Comparison of ENCODE assay signal across 8 cellular contexts in genomic region chr12:126784328-126784921, GRCh38.
A peak's percentile ranks its signal among the peaks of the same experiment; 100 is the strongest.
DNase-seq lines count a peak whose midpoint lies in the region; ATAC-seq and TF ChIP-seq lines count a peak whose summit lies in the region.

No MANE protein-coding gene starts in this region.

- H3K4me1 ChIP-seq in testis, result no peaks in the 10 kb centered on the region

- ATAC-seq in activated T-helper 17 cell treated with anti-CD3 and anti-CD28 coated beads, Interleukin-2, amount 50 U/mL, for 72 hours (replicated peaks), result peak; percentile 52
- no peak for ATAC-seq in GM21825 (IDR thresholded peaks at IDR 0.05; ENCODE audit: unreplicated experiment)

- DNase-seq in A172 (ENCODE audit: low spot score) (peak; percentile 53), GM12864 (ENCODE audit: low read depth) (no peak), NCI-H526 (lab: John Stamatoyannopoulos, UW) (peak; percentile 6 to 77), iris pigment epithelial cell (ENCODE audit: low read depth) (peak; percentile 24), testis (peak; percentile 81), osteocyte (ENCODE audit: extremely low spot score, unreplicated experiment) (no peak)

- peaks cover 14% of the 10 kb centered on the region for H3K4me1 Mint-ChIP-seq in activated T-helper 17 cell treated with anti-CD3 and anti-CD28 coated beads, Interleukin-2, amount 50 U/mL, for 72 hours
- H3K4me1 Mint-ChIP-seq in osteocyte (ENCODE audit: unreplicated experiment), result no peaks in the 10 kb centered on the region

- no peaks in the 10 kb centered on the region for H3K9me3 ChIP-seq in testis

- no peak overlapping the region for H3K4me3 Mint-ChIP-seq in activated T-helper 17 cell treated with anti-CD3 and anti-CD28 coated beads, Interleukin-2, amount 50 U/mL, for 72 hours
- H3K4me3 Mint-ChIP-seq in osteocyte (ENCODE audit: unreplicated experiment), result no peak overlapping the region

- TF ChIP-seq POLR2A in testis (IDR thresholded peaks at IDR 0.05), result no peak

- TF ChIP-seq CTCF in GM12864 (IDR thresholded peaks at IDR 0.05; ENCODE audit: low read depth, low read length, missing control alignments), result peak; percentile 28
- TF ChIP-seq CTCF in testis (IDR thresholded peaks at IDR 0.05), result peak; percentile 34 to 57 (median 39)
- TF ChIP-seq CTCF in osteocyte (IDR thresholded peaks at IDR 0.05), result no peak

- no peaks in the 10 kb centered on the region for H3K36me3 Mint-ChIP-seq in activated T-helper 17 cell treated with anti-CD3 and anti-CD28 coated beads, Interleukin-2, amount 50 U/mL, for 72 hours (ENCODE audit: low read depth)
- no peaks in the 10 kb centered on the region for H3K36me3 Mint-ChIP-seq in osteocyte (ENCODE audit: unreplicated experiment)

- no peak overlapping the region for H3K27ac ChIP-seq in testis

- intact Hi-C loops in testis (cut with DNase I; ENCODE audit: low total_unique reads), result no loop called here

- H3K9me3 Mint-ChIP-seq in activated T-helper 17 cell treated with anti-CD3 and anti-CD28 coated beads, Interleukin-2, amount 50 U/mL, for 72 hours, result no peaks in the 10 kb centered on the region
- peaks cover 44% of the 10 kb centered on the region for H3K9me3 Mint-ChIP-seq in osteocyte (ENCODE audit: unreplicated experiment)

- no peaks in the 10 kb centered on the region for H3K36me3 ChIP-seq in testis (ENCODE audit: low read depth, missing control alignments)

- H3K27ac Mint-ChIP-seq in activated T-helper 17 cell treated with anti-CD3 and anti-CD28 coated beads, Interleukin-2, amount 50 U/mL, for 72 hours, result peak overlapping the region; percentile 44
- no peak overlapping the region for H3K27ac Mint-ChIP-seq in osteocyte (ENCODE audit: unreplicated experiment)

- no peaks in the 10 kb centered on the region for H3K27me3 ChIP-seq in testis

- H3K27me3 Mint-ChIP-seq in activated T-helper 17 cell treated with anti-CD3 and anti-CD28 coated beads, Interleukin-2, amount 50 U/mL, for 72 hours, result no peaks in the 10 kb centered on the region
- H3K27me3 Mint-ChIP-seq in osteocyte (ENCODE audit: unreplicated experiment), result no peaks in the 10 kb centered on the region

- 64 to 71% methylated on average over 9 of the region's 9 CpGs for WGBS in testis, 2 donors

- H3K4me3 ChIP-seq in GM12864 (ENCODE audit: low read depth, low read length), result no peak overlapping the region
- H3K4me3 ChIP-seq in testis, result no peak overlapping the region

Comparison
In these comparisons a context has a peak if more than half of its experiments do, and no peak if none do; other contexts are left out.
1. DNase-seq: peak in A172 (single experiment), NCI-H526 (2 of 2), iris pigment epithelial cell (single experiment) and testis (single experiment); none in GM12864 (single experiment) and osteocyte (single experiment).